ENCODE assay signal across 33 cellular contexts in the genomic region with DNA sequence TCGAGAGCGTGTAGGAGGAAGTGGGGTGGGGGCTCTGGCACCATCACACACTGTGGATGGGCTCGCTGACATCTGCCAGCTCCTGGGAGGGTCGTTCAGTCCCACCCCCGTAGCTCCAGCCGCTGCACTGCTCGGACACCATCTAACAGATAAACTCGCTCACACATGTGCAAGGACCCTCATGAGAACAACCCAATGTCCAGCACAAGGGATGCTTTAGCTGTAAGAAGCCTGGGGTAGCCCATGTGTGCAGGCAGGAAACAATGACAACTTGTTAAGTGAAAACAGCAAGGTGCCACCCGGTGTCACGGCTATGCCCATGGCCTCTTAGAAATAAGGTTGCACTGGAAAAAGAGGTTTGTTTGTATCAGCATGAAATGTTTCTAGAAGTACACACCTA. TPM values are rescaled to one million over a fixed set of nuclear protein-coding genes. Genes with fewer than 3 reads are reported as not detected.
"Had no signal": no experiment of that assay in that cellular context is flagged by ENCODE, and none has a peak within 500 bp of the region (broad histone marks: within the 10 kb centered on the region; RNA-seq: fewer than 3 reads in every experiment).

No MANE protein-coding gene starts in this region.

- H3K27ac ChIP-seq: ascending aorta, cardiac muscle cell, Peyer's patch, WERI-Rb-1 had no signal

- H3K4me3 Mint-ChIP-seq: activated CD8-positive, alpha-beta T cell treated with anti-CD3 and anti-CD28 coated beads for 36 hours; activated naive CD4-positive, alpha-beta T cell treated with anti-CD3 and anti-CD28 coated beads, Interleukin-2, amount 50 U/mL, for 24 hours; activated naive CD8-positive, alpha-beta T cell treated with anti-CD3 and anti-CD28 coated beads, Interleukin-2, amount 10 ng/mL, durations not matched to agents 7 days and 5 days; activated T-cell treated with anti-CD3 and anti-CD28 coated beads, Interleukin-2, amount 50 U/mL, for 72 hours; activated T-helper 17 cell treated with anti-CD3 and anti-CD28 coated beads, Interleukin-2, amount 50 U/mL, for 72 hours; central memory CD8-positive, alpha-beta T cell had no signal

- H3K4me3 ChIP-seq: ascending aorta, cardiac muscle cell, K562, Peyer's patch had no signal

- H3K27ac Mint-ChIP-seq: activated CD8-positive, alpha-beta T cell treated with anti-CD3 and anti-CD28 coated beads for 36 hours; activated naive CD4-positive, alpha-beta T cell treated with anti-CD3 and anti-CD28 coated beads, Interleukin-2, amount 50 U/mL, for 24 hours; activated naive CD8-positive, alpha-beta T cell treated with anti-CD3 and anti-CD28 coated beads, Interleukin-2, amount 10 ng/mL, durations not matched to agents 7 days and 5 days; activated T-cell treated with anti-CD3 and anti-CD28 coated beads, Interleukin-2, amount 50 U/mL, for 72 hours; activated T-helper 17 cell treated with anti-CD3 and anti-CD28 coated beads, Interleukin-2, amount 50 U/mL, for 72 hours had no signal

- H3K27me3 ChIP-seq: ascending aorta, cardiac muscle cell, Peyer's patch had no signal

- H3K4me1 Mint-ChIP-seq: activated naive CD4-positive, alpha-beta T cell treated with anti-CD3 and anti-CD28 coated beads, Interleukin-2, amount 50 U/mL, for 24 hours; activated naive CD8-positive, alpha-beta T cell treated with anti-CD3 and anti-CD28 coated beads, Interleukin-2, amount 10 ng/mL, durations not matched to agents 7 days and 5 days; activated T-helper 17 cell treated with anti-CD3 and anti-CD28 coated beads, Interleukin-2, amount 50 U/mL, for 72 hours; central memory CD8-positive, alpha-beta T cell had no signal

- ATAC-seq: activated CD8-positive, alpha-beta T cell treated with anti-CD3 and anti-CD28 coated beads for 36 hours; activated T-cell treated with anti-CD3 and anti-CD28 coated beads, Interleukin-2, amount 50 U/mL, for 72 hours; activated T-helper 17 cell treated with anti-CD3 and anti-CD28 coated beads, Interleukin-2, amount 50 U/mL, for 72 hours; K562; PC-3 had no signal

- H3K4me1 ChIP-seq: ascending aorta, Peyer's patch had no signal

- H3K27me3 Mint-ChIP-seq: activated naive CD8-positive, alpha-beta T cell treated with anti-CD3 and anti-CD28 coated beads, Interleukin-2, amount 10 ng/mL, durations not matched to agents 7 days and 5 days had no signal

- H3K36me3 Mint-ChIP-seq: activated naive CD4-positive, alpha-beta T cell treated with anti-CD3 and anti-CD28 coated beads, Interleukin-2, amount 50 U/mL, for 24 hours; activated naive CD8-positive, alpha-beta T cell treated with anti-CD3 and anti-CD28 coated beads, Interleukin-2, amount 10 ng/mL, durations not matched to agents 7 days and 5 days had no signal

- H3K36me3 ChIP-seq: ascending aorta, Peyer's patch, WERI-Rb-1 had no signal

- FAIRE-seq: K562 had no signal

- H3K9me3 ChIP-seq: ascending aorta, Peyer's patch had no signal

- H3K9me3 Mint-ChIP-seq: activated CD8-positive, alpha-beta T cell treated with anti-CD3 and anti-CD28 coated beads for 36 hours; activated naive CD4-positive, alpha-beta T cell treated with anti-CD3 and anti-CD28 coated beads, Interleukin-2, amount 50 U/mL, for 24 hours; activated naive CD8-positive, alpha-beta T cell treated with anti-CD3 and anti-CD28 coated beads, Interleukin-2, amount 10 ng/mL, durations not matched to agents 7 days and 5 days; activated T-cell treated with anti-CD3 and anti-CD28 coated beads, Interleukin-2, amount 50 U/mL, for 72 hours; activated T-helper 17 cell treated with anti-CD3 and anti-CD28 coated beads, Interleukin-2, amount 50 U/mL, for 72 hours; central memory CD8-positive, alpha-beta T cell had no signal

- DNase-seq: activated CD4-positive, alpha-beta T cell treated with anti-CD3 and anti-CD28 coated beads for 1 hour; activated CD4-positive, alpha-beta T cell treated with anti-CD3 and anti-CD28 coated beads for 48 hours; activated CD4-positive, CD25-positive, alpha-beta regulatory T cell; activated CD8-positive, alpha-beta T cell treated with anti-CD3 and anti-CD28 coated beads for 36 hours; activated gamma-delta T cell; activated naive CD4-positive, alpha-beta T cell treated with Interleukin-2 at 50 U/mL for 16 hours; activated naive CD8-positive, alpha-beta T cell treated with anti-CD3 and anti-CD28 coated beads, Interleukin-2, amount 10 ng/mL, durations not matched to agents 7 days and 5 days; activated T-cell treated with anti-CD3 and anti-CD28 coated beads, Interleukin-2, amount 50 U/mL, for 1 hour; activated T-cell treated with anti-CD3 and anti-CD28 coated beads, Interleukin-2, amount 50 U/mL, for 72 hours; amygdala; Karpas-422; NCI-H1105; NCI-H1417 treated with DMSO at 0.1 percent for 48 hours; NCI-H187 treated with DMSO at 0.1 percent for 48 hours; NCI-H2081 treated with DMSO at 0.1 percent for 48 hours; NCI-H2171; NCI-H510A; NCI-H526; NCI-H748 treated with DMSO at 0.1 percent for 48 hours; NK-92 treated with Interleukin-12 subunit alpha and Interleukin-12 subunit beta, amount 100 ng/mL, for 24 hours; PC-3; Peyer's patch; RPMI8226; SIG-M5; T1000; WERI-Rb-1 had no signal

RNA-seq across cellular contexts. Expression of gene OGDHL, which starts 14.1 kb away (rescaled TPM):
- total RNA-seq: activated naive CD8-positive, alpha-beta T cell treated with anti-CD3 and anti-CD28 coated beads, Interleukin-2, amount 10 ng/mL, durations not matched to agents 7 days and 5 days; ascending aorta; T-helper 1 cell treated with Interleukin-12 subunit alpha and Interleukin-12 subunit beta and Interleukin-4 antibody, amounts not matched to agents 30 ng/mL and 1 ng/mL, for 36 hours had no signal
